Comparison of ENCODE assay signal across 11 cellular contexts in the genomic region with DNA sequence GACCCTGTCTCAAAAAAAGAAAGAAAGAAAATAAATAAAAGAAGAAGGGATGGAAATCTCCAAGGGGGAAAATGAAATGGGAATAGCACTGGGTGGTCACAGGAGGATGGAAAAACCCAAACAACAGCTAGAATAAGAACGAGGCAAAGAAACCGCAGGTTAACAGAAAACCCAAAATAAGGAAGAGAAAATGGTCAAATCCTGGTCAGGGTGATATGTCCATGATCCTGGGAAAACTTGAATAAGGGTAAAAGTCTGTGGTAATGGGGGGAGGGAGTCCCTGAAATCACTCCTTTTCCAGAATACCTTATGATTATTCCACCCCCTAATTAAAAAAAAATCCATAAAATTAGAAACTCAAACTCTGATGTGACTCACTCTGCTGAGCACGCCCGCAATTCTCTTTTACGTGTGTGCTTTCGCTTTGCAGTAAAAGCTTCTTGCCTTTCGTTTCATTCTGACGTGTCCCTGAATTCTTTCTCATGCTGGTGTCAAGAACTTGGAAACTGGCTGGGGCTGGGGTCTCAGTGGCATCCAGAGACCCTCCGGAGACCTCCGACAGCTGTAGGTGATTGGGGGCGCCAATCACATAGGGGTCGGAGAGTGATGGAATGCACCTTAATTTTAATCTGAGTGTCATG. TPM values are rescaled to one million over a fixed set of nuclear protein-coding genes. Genes with fewer than 3 reads are reported as not detected.
DNase-seq lines count a peak whose midpoint lies in the region; ATAC-seq, FAIRE-seq and TF ChIP-seq lines count a peak whose summit lies in the region.
"Had no signal": no experiment of that assay in that cellular context is flagged by ENCODE, and none has a peak within 500 bp of the region (broad histone marks: within the 10 kb centered on the region; RNA-seq: fewer than 3 reads in every experiment).

No MANE protein-coding gene starts in this region.

- CTCF ChIA-PET in T-cell (lab: Charles Lee) = no interaction called here

- H4K8ac ChIP-seq in mesendoderm (ENCODE audit: low read depth, low read length) = no peak overlapping the region

- H3K4ac ChIP-seq in mesendoderm (ENCODE audit: low read depth, low read length) = no peak overlapping the region

- H3K4me1 Mint-ChIP-seq in natural killer cell treated with Interleukin-12 subunit alpha and Interleukin-12 subunit beta and Interleukin-15 and Interleukin-18, amount 100 ng/mL, for 72 hours (ENCODE audit: low read depth in 2 of 2) = peaks cover 4 to 5% of the 10 kb centered on the region in 2 donors
- H3K4me1 Mint-ChIP-seq in natural killer cell = peaks cover 0 to 7% of the 10 kb centered on the region in 2 donors
- peaks cover 5 to 13% (median 6%) of the 10 kb centered on the region in 3 donors for H3K4me1 Mint-ChIP-seq in T-cell
- H3K4me1 Mint-ChIP-seq in type B pancreatic cell (ENCODE audit: unreplicated experiment) = peaks cover 15% of the 10 kb centered on the region

- H3K4me3 ChIP-seq in kidney (ENCODE audit: low read length in 2 of 2) = peak overlapping the region in 1 of 2 donors; percentile 29
- H3K4me3 ChIP-seq in mesendoderm (ENCODE audit: low read length) = no peak overlapping the region
- H3K4me3 ChIP-seq: BLaER1 had no signal

- TF ChIP-seq CTCF in natural killer cell (IDR thresholded peaks at IDR 0.05) (no peak), type B pancreatic cell (conservative IDR thresholded peaks at IDR 0.05) (no peak), kidney (IDR thresholded peaks at IDR 0.05; ENCODE audit: borderline replicate concordance, extremely low read depth, insufficient read depth) (no peak)

- H3K4me2 ChIP-seq in mesendoderm (ENCODE audit: low read length) = no peak overlapping the region
- H3K4me2 ChIP-seq: BLaER1 had no signal

- peaks cover 0 to 8% of the 10 kb centered on the region in 2 donors for H3K27me3 Mint-ChIP-seq in natural killer cell treated with Interleukin-12 subunit alpha and Interleukin-12 subunit beta and Interleukin-15 and Interleukin-18, amount 100 ng/mL, for 72 hours
- H3K27me3 Mint-ChIP-seq in natural killer cell (ENCODE audit: low read depth in 2 of 2) (peaks cover 3 to 13% of the 10 kb centered on the region in 2 donors), T-cell (no peaks in the 10 kb centered on the region), type B pancreatic cell (no peaks in the 10 kb centered on the region)

- H3K56ac ChIP-seq in mesendoderm (ENCODE audit: low read length) = no peak overlapping the region

- H3K27ac ChIP-seq in kidney (ENCODE audit: low read depth in 2 of 2, low read length in 2 of 2) = peak overlapping the region in 1 of 2 donors; percentile 11
- no peak overlapping the region for H3K27ac ChIP-seq in mesendoderm (ENCODE audit: low read depth, low read length)
- H3K27ac ChIP-seq: BLaER1 had no signal

- peaks cover 2% of the 10 kb centered on the region for H3K79me1 ChIP-seq in mesendoderm (ENCODE audit: low read length)

- peak overlapping the region; percentile 70 for H3K4me3 Mint-ChIP-seq in natural killer cell treated with Interleukin-12 subunit alpha and Interleukin-12 subunit beta and Interleukin-15 and Interleukin-18, amount 100 ng/mL, for 72 hours
- H3K4me3 Mint-ChIP-seq in natural killer cell = no peak overlapping the region
- peak overlapping the region in 2 of 3 donors; percentile 9 to 50 for H3K4me3 Mint-ChIP-seq in T-cell
- H3K4me3 Mint-ChIP-seq in type B pancreatic cell = no peak overlapping the region

- H3K9ac ChIP-seq in kidney (ENCODE audit: low read length in 2 of 2) = peak overlapping the region in 1 of 2 donors; percentile 10
- no peak overlapping the region for H3K9ac ChIP-seq in mesendoderm (ENCODE audit: low read length)
- H3K9ac ChIP-seq: BLaER1 had no signal

- peaks cover 3% of the 10 kb centered on the region for H3K79me2 ChIP-seq in mesendoderm (ENCODE audit: control insufficient read depth, insufficient read depth, low read length)

- peak overlapping the region in 1 of 2 donors; percentile 67 for H3K27ac Mint-ChIP-seq in natural killer cell treated with Interleukin-12 subunit alpha and Interleukin-12 subunit beta and Interleukin-15 and Interleukin-18, amount 100 ng/mL, for 72 hours
- no peak overlapping the region for H3K27ac Mint-ChIP-seq in natural killer cell
- H3K27ac Mint-ChIP-seq in T-cell = no peak overlapping the region
- H3K27ac Mint-ChIP-seq in type B pancreatic cell = peak overlapping the region; percentile 78

- H2BK120ac ChIP-seq in mesendoderm (ENCODE audit: low read depth, low read length) = no peak overlapping the region

- H3K36me3 Mint-ChIP-seq in natural killer cell treated with Interleukin-12 subunit alpha and Interleukin-12 subunit beta and Interleukin-15 and Interleukin-18, amount 100 ng/mL, for 72 hours = peaks cover 4% of the 10 kb centered on the region
- no peaks in the 10 kb centered on the region for H3K36me3 Mint-ChIP-seq in natural killer cell
- no peaks in the 10 kb centered on the region for H3K36me3 Mint-ChIP-seq in T-cell
- peaks cover 9% of the 10 kb centered on the region for H3K36me3 Mint-ChIP-seq in type B pancreatic cell

- H3K4me1 ChIP-seq in kidney (ENCODE audit: control insufficient read depth in 1 of 2, insufficient read depth in 1 of 2, low read depth in 1 of 2, low read length in 2 of 2) (peaks cover 0 to 8% of the 10 kb centered on the region in 2 donors), mesendoderm (ENCODE audit: control insufficient read depth, low read depth, low read length) (peaks cover 5% of the 10 kb centered on the region)

- H2BK15ac ChIP-seq in mesendoderm (replicated peaks; ENCODE audit: low read depth) = no peak overlapping the region

- H3K18ac ChIP-seq in mesendoderm (ENCODE audit: low read length) = no peak overlapping the region

- no peak overlapping the region for H3K23ac ChIP-seq in mesendoderm (ENCODE audit: low read length)

- intact Hi-C loops in natural killer cell (cut with micrococcal nuclease) (no loop called here), kidney (cut with DNase I) (no loop called here)

- no peak for DNase-seq in natural killer cell treated with Interleukin-12 subunit alpha and Interleukin-12 subunit beta and Interleukin-15 and Interleukin-18, amount 100 ng/mL, for 72 hours (ENCODE audit: low spot score)
- DNase-seq in natural killer cell = no peak
- no peak for DNase-seq in T-cell
- no peak for DNase-seq in type B pancreatic cell (ENCODE audit: extremely low spot score, unreplicated experiment)
- DNase-seq in kidney = no peak
- no peak for DNase-seq in DMS153 (lab: John Stamatoyannopoulos, UW)
- no peak for DNase-seq in mesendoderm
- DNase-seq: left colon, NCI-H2029 treated with DMSO at 0.1 percent for 48 hours had no signal

- FAIRE-seq in kidney (lab: Jason Lieb, UNC) = no peak

- H3K27me3 ChIP-seq in mesendoderm (ENCODE audit: insufficient read depth, low read length, poor library complexity) = no peaks in the 10 kb centered on the region

- peak in 1 of 2 donors; percentile 32 for ATAC-seq in natural killer cell treated with Interleukin-12 subunit alpha and Interleukin-12 subunit beta and Interleukin-15 and Interleukin-18, amount 100 ng/mL, for 72 hours
- ATAC-seq in natural killer cell = no peak
- ATAC-seq in HG03095 (IDR thresholded peaks at IDR 0.05; ENCODE audit: unreplicated experiment) = peak; percentile 49
- no peak for ATAC-seq in T-cell (replicated peaks in 1 of 4)
- ATAC-seq: left colon had no signal

- H3K9me3 Mint-ChIP-seq in natural killer cell treated with Interleukin-12 subunit alpha and Interleukin-12 subunit beta and Interleukin-15 and Interleukin-18, amount 100 ng/mL, for 72 hours = no peaks in the 10 kb centered on the region
- peaks cover 0 to 2% of the 10 kb centered on the region in 2 donors for H3K9me3 Mint-ChIP-seq in natural killer cell
- H3K9me3 Mint-ChIP-seq in T-cell = peaks cover 0 to 4% (median 0%) of the 10 kb centered on the region in 3 donors
- H3K9me3 Mint-ChIP-seq in type B pancreatic cell = peaks cover 3% of the 10 kb centered on the region

- H3K36me3 ChIP-seq in kidney (ENCODE audit: control insufficient read depth in 1 of 2, insufficient read depth in 2 of 2, low read length in 2 of 2) (no peaks in the 10 kb centered on the region), mesendoderm (ENCODE audit: control insufficient read depth, insufficient read depth, low read length) (no peaks in the 10 kb centered on the region)
- H3K36me3 ChIP-seq: BLaER1 had no signal

- POLR2A ChIA-PET in T-cell (lab: Charles Lee) = no interaction called here

- H2BK5ac ChIP-seq in mesendoderm (ENCODE audit: low read length) = no peak overlapping the region

- no peak overlapping the region for H4K5ac ChIP-seq in mesendoderm (ENCODE audit: low read length)

- no peak overlapping the region for H2AK5ac ChIP-seq in mesendoderm (ENCODE audit: low read length)

- no peaks in the 10 kb centered on the region for H3K9me3 ChIP-seq in kidney (ENCODE audit: control insufficient read depth in 1 of 2, low read length in 2 of 2)

- no CpG with 5 or more reads among the region's 12 CpGs for WGBS in mesendoderm (ENCODE audit: extremely low coverage, insufficient coverage, low lambda C conversion rate)

RNA-seq across cellular contexts. Expression of gene NAXD, which starts 4.3 kb away (rescaled TPM):
- 10 to 100 TPM; 20.7 to 31.9 TPM for total RNA-seq in natural killer cell treated with Interleukin-12 subunit alpha and Interleukin-12 subunit beta and Interleukin-15 and Interleukin-18, amount 100 ng/mL, for 72 hours
- total RNA-seq in natural killer cell (10 to 100 TPM in 2 of 3 donors, 1 to 10 TPM in 1; 6.8 to 14.0 (median 12.0) TPM), T-cell (10 to 100 TPM; 22.2 to 34.3 (median 29.2) TPM), type B pancreatic cell (ENCODE audit: low replicate concordance) (38.8 and 39.5 TPM in 2 replicates), kidney (37.9 TPM)
- 52.7 TPM for polyA plus RNA-seq in kidney (ENCODE audit: insufficient read depth, low read depth, low replicate concordance)
- polyA plus RNA-seq in mesendoderm (2013, experiment 1 of 2) = 22.1 TPM
- polyA plus RNA-seq in mesendoderm (2013, experiment 2 of 2) = 22.1 TPM

RNA-seq across cellular contexts. Expression of gene RAB20, which starts 49.6 kb away (rescaled TPM):
- total RNA-seq in natural killer cell treated with Interleukin-12 subunit alpha and Interleukin-12 subunit beta and Interleukin-15 and Interleukin-18, amount 100 ng/mL, for 72 hours = 1 to 10 TPM in 1 of 2 donors, under 1 TPM in 1; 0.47 to 3.1 TPM
- 1 to 10 TPM; 1.0 to 3.3 (median 1.2) TPM for total RNA-seq in natural killer cell
- total RNA-seq in T-cell = 1 to 10 TPM in 4 of 5 donors, under 1 TPM in 1; 0.47 to 3.1 (median 2.1) TPM
- 6.4 and 9.1 TPM in 2 replicates for total RNA-seq in type B pancreatic cell (ENCODE audit: low replicate concordance)
- 33.6 TPM for total RNA-seq in kidney
- 47.7 TPM for polyA plus RNA-seq in kidney (ENCODE audit: insufficient read depth, low read depth, low replicate concordance)
- polyA plus RNA-seq in mesendoderm (2013, experiment 1 of 2) = 30.9 TPM
- 30.6 TPM for polyA plus RNA-seq in mesendoderm (2013, experiment 2 of 2)

Comparison
In these comparisons a context has a peak if more than half of its experiments do, and no peak if none do; other contexts are left out.
1. H3K4me3 Mint-ChIP-seq: peak in natural killer cell treated with Interleukin-12 subunit alpha and Interleukin-12 subunit beta and Interleukin-15 and Interleukin-18, amount 100 ng/mL, for 72 hours (single experiment) and T-cell (2 of 3); none in natural killer cell (single experiment) and type B pancreatic cell (single experiment).